18 cellular contexts compared by ENCODE assay signal in genomic region chr6:70693887-70694286, GRCh38. TPM values are rescaled to one million over a fixed set of nuclear protein-coding genes. Genes with fewer than 3 reads are reported as not detected.
DNase-seq lines count a peak whose midpoint lies in the region; ATAC-seq, FAIRE-seq and TF ChIP-seq lines count a peak whose summit lies in the region.
"Had no signal": no experiment of that assay in that cellular context is flagged by ENCODE, and none has a peak within 500 bp of the region (broad histone marks: within the 10 kb centered on the region; RNA-seq: fewer than 3 reads in every experiment).

No MANE protein-coding gene starts in this region.

- TF ChIP-seq POLR2A in H54 (IDR thresholded peaks at IDR 0.05; ENCODE audit: low read depth, low read length), result no peak

- peak; percentile 48 for FAIRE-seq in H54 (lab: Jason Lieb, UNC)
- FAIRE-seq: D721Med, G401.6, GM12892 had no signal

- CTCF ChIA-PET in CD4-positive, alpha-beta T cell (lab: Charles Lee), result no interaction called here
- CTCF ChIA-PET in naive thymus-derived CD4-positive, alpha-beta T cell (lab: Charles Lee), result no interaction called here

- peaks cover 82% of the 10 kb centered on the region for H3K4me1 Mint-ChIP-seq in CD4-positive, alpha-beta T cell (ENCODE audit: low read depth)
- H3K4me1 Mint-ChIP-seq in naive thymus-derived CD4-positive, alpha-beta T cell, result peaks cover 23 to 81% (median 79%) of the 10 kb centered on the region in 7 donors
- H3K4me1 Mint-ChIP-seq: GM23338 had no signal

- intact Hi-C loops in CD4-positive, alpha-beta T cell (cut with DNase I, micrococcal nuclease), result no loop called here
- intact Hi-C loops in naive thymus-derived CD4-positive, alpha-beta T cell (cut with micrococcal nuclease), result no loop called here

- no peak for ATAC-seq in CD4-positive, alpha-beta T cell (ENCODE audit: poor library complexity)
- no peak for ATAC-seq in naive thymus-derived CD4-positive, alpha-beta T cell
- ATAC-seq in GM21381 (IDR thresholded peaks at IDR 0.05; ENCODE audit: unreplicated experiment) (no peak), omental fat pad (ENCODE audit: low FRiP score) (no peak)
- ATAC-seq: GM23338 had no signal

- peaks cover 8% of the 10 kb centered on the region; the same call in 1 of the 2 replicates for H4K20me1 ChIP-seq in MM.1S (ENCODE audit: insufficient read depth, low read length)

- peaks cover 13% of the 10 kb centered on the region for H3K9me3 Mint-ChIP-seq in CD4-positive, alpha-beta T cell
- H3K9me3 Mint-ChIP-seq in naive thymus-derived CD4-positive, alpha-beta T cell, result peaks cover 0 to 36% (median 12%) of the 10 kb centered on the region in 11 donors
- H3K9me3 Mint-ChIP-seq: HFFc6 had no signal

- H2AFZ ChIP-seq in MM.1S (ENCODE audit: low read length), result no peak overlapping the region
- H2AFZ ChIP-seq: GM23338 had no signal

- peaks cover 12% of the 10 kb centered on the region for H3K4me1 ChIP-seq in MM.1S (ENCODE audit: low read length)
- peaks cover 10% of the 10 kb centered on the region in 2 donors for H3K4me1 ChIP-seq in naive thymus-derived CD4-positive, alpha-beta T cell (ENCODE audit: control insufficient read depth in 2 of 2, insufficient read depth in 2 of 2, low read length in 2 of 2)
- H3K4me1 ChIP-seq: HAP-1 had no signal

- no peak overlapping the region for H3K9ac ChIP-seq in MM.1S (ENCODE audit: low read length)

- peaks cover 23% of the 10 kb centered on the region for H3K36me3 Mint-ChIP-seq in CD4-positive, alpha-beta T cell (ENCODE audit: low read depth)
- H3K36me3 Mint-ChIP-seq in naive thymus-derived CD4-positive, alpha-beta T cell, result peaks cover 10 to 30% (median 21%) of the 10 kb centered on the region in 5 donors

- POLR2A ChIA-PET in CD4-positive, alpha-beta T cell (lab: Charles Lee), result no interaction called here
- POLR2A ChIA-PET in naive thymus-derived CD4-positive, alpha-beta T cell (lab: Charles Lee), result no interaction called here

- no peaks in the 10 kb centered on the region for H3K9me2 ChIP-seq in MM.1S (replicated peaks; ENCODE audit: insufficient read depth, low read length)

- no peak overlapping the region for H3K27ac Mint-ChIP-seq in CD4-positive, alpha-beta T cell
- H3K27ac Mint-ChIP-seq in naive thymus-derived CD4-positive, alpha-beta T cell, result no peak overlapping the region
- H3K27ac Mint-ChIP-seq: CD4-positive, CD25-positive, alpha-beta regulatory T cell; CD8-positive, alpha-beta memory T cell; GM23338; HFFc6 had no signal

- no peak overlapping the region for H3K4me3 ChIP-seq in MM.1S (ENCODE audit: low read length)
- H3K4me3 ChIP-seq in naive thymus-derived CD4-positive, alpha-beta T cell (ENCODE audit: low read length), result no peak overlapping the region
- H3K4me3 ChIP-seq: GM23338, HAP-1 had no signal

- no peaks in the 10 kb centered on the region for H3K27me3 ChIP-seq in CD4-positive, alpha-beta T cell (ENCODE audit: control insufficient read depth, insufficient read depth, low read length)
- H3K27me3 ChIP-seq in MM.1S (replicated peaks; ENCODE audit: insufficient read depth, low read length), result no peaks in the 10 kb centered on the region
- no peaks in the 10 kb centered on the region for H3K27me3 ChIP-seq in naive thymus-derived CD4-positive, alpha-beta T cell (ENCODE audit: control insufficient read depth in 2 of 2, insufficient read depth in 2 of 2, low read length in 2 of 2)

- TF ChIP-seq CTCF in CD4-positive, alpha-beta T cell (IDR thresholded peaks at IDR 0.05), result no peak
- TF ChIP-seq CTCF in MM.1S (IDR thresholded peaks at IDR 0.05; ENCODE audit: low read length), result no peak
- TF ChIP-seq CTCF in omental fat pad (IDR thresholded peaks at IDR 0.05), result no peak

- peak overlapping the region; percentile 1 for H3K4me3 Mint-ChIP-seq in CD4-positive, alpha-beta T cell
- peak overlapping the region in 6 of 10 donors; percentile 1 to 60 (median 18) for H3K4me3 Mint-ChIP-seq in naive thymus-derived CD4-positive, alpha-beta T cell
- H3K4me3 Mint-ChIP-seq: GM23338, HFFc6 had no signal

- H3K4me2 ChIP-seq in MM.1S (ENCODE audit: low read depth, low read length), result peak overlapping the region; percentile 16; the same call in 1 of the 2 replicates
- H3K4me2 ChIP-seq: GM23338 had no signal

- H3K27me3 Mint-ChIP-seq in CD4-positive, alpha-beta T cell, result no peaks in the 10 kb centered on the region
- no peaks in the 10 kb centered on the region for H3K27me3 Mint-ChIP-seq in naive thymus-derived CD4-positive, alpha-beta T cell
- H3K27me3 Mint-ChIP-seq: CD4-positive, CD25-positive, alpha-beta regulatory T cell had no signal

- H3K27ac ChIP-seq in CD4-positive, alpha-beta T cell (ENCODE audit: low read depth, low read length), result no peak overlapping the region
- no peak overlapping the region for H3K27ac ChIP-seq in MM.1S (ENCODE audit: low read length)
- no peak overlapping the region for H3K27ac ChIP-seq in naive thymus-derived CD4-positive, alpha-beta T cell (ENCODE audit: low read depth, low read length)
- H3K27ac ChIP-seq: C4-2B had no signal

- peaks cover 85% of the 10 kb centered on the region for H3K79me2 ChIP-seq in MM.1S (ENCODE audit: low read length)

- no peak for DNase-seq in CD4-positive, alpha-beta T cell
- DNase-seq in H54 (ENCODE audit: insufficient read length, low spot score), result no peak
- peak; percentile 29 for DNase-seq in MM.1S
- DNase-seq in naive thymus-derived CD4-positive, alpha-beta T cell, result no peak
- no peak for DNase-seq in omental fat pad (ENCODE audit: low spot score)
- no peak for DNase-seq in NCI-H2107 (lab: John Stamatoyannopoulos, UW)
- DNase-seq: CD4-positive, CD25-positive, alpha-beta regulatory T cell; CD8-positive, alpha-beta memory T cell; DMS53; DMS79 treated with DMSO at 0.1 percent for 48 hours; HFFc6 had no signal

- H3F3A ChIP-seq in MM.1S (ENCODE audit: insufficient read depth, low read length), result no peaks in the 10 kb centered on the region; the same call in 1 of the 2 replicates

- no peaks in the 10 kb centered on the region for H3K36me3 ChIP-seq in MM.1S (replicated peaks; ENCODE audit: insufficient read depth, low read length)
- H3K36me3 ChIP-seq in naive thymus-derived CD4-positive, alpha-beta T cell (ENCODE audit: control insufficient read depth in 2 of 3, insufficient read depth in 3 of 3, low read length in 3 of 3), result no peaks in the 10 kb centered on the region
- H3K36me3 ChIP-seq: HAP-1 had no signal

- no peaks in the 10 kb centered on the region for H3K9me3 ChIP-seq in CD4-positive, alpha-beta T cell (ENCODE audit: control insufficient read depth, low read length)
- no peaks in the 10 kb centered on the region for H3K9me3 ChIP-seq in MM.1S (replicated peaks; ENCODE audit: insufficient read depth, low read length)
- no peaks in the 10 kb centered on the region for H3K9me3 ChIP-seq in naive thymus-derived CD4-positive, alpha-beta T cell (ENCODE audit: control insufficient read depth in 2 of 3, low read length in 3 of 3)

RNA-seq across cellular contexts. Expression of gene SMAP1, which starts 26.2 kb away (rescaled TPM):
- total RNA-seq in CD4-positive, alpha-beta T cell, result 10 to 100 TPM; 20.0 to 22.5 TPM
- total RNA-seq in naive thymus-derived CD4-positive, alpha-beta T cell, result 10 to 100 TPM; 18.7 to 45.7 (median 20.8) TPM
- 10 to 100 TPM; 11.3 to 17.6 TPM for polyA plus RNA-seq in naive thymus-derived CD4-positive, alpha-beta T cell
- total RNA-seq in omental fat pad, result 10 to 100 TPM; 16.6 to 29.4 (median 22.0) TPM
